In genomic region chr17:65920996-65921395, GRCh38 we compare ENCODE assay signal across 32 cellular contexts.
DNase-seq lines count a peak whose midpoint lies in the region; ATAC-seq and TF ChIP-seq lines count a peak whose summit lies in the region.
"Had no signal": no experiment of that assay in that cellular context is flagged by ENCODE, and none has a peak within 500 bp of the region (broad histone marks: within the 10 kb centered on the region; RNA-seq: fewer than 3 reads in every experiment).

No MANE protein-coding gene starts in this region.

- peaks cover 26% of the 10 kb centered on the region for H3K4me1 Mint-ChIP-seq in endodermal cell
- H3K4me1 Mint-ChIP-seq in natural killer cell, result no peaks in the 10 kb centered on the region

- no peak for ATAC-seq in natural killer cell
- ATAC-seq in HG02678 (IDR thresholded peaks at IDR 0.05; ENCODE audit: unreplicated experiment), result no peak
- ATAC-seq: activated CD8-positive, alpha-beta T cell treated with anti-CD3 and anti-CD28 coated beads for 36 hours; left lobe of liver; Right ventricle myocardium inferior; sciatic nerve; SK-N-SH treated with all-trans-retinoic acid at 6 μM for 48 hours had no signal

- peaks cover 7% of the 10 kb centered on the region for H3K4me1 ChIP-seq in endodermal cell (ENCODE audit: control insufficient read depth, insufficient read depth, low read length)
- no peaks in the 10 kb centered on the region for H3K4me1 ChIP-seq in GM23248 (ENCODE audit: insufficient read depth)
- H3K4me1 ChIP-seq: colonic mucosa had no signal

- H3K4me3 Mint-ChIP-seq in endodermal cell (no peak overlapping the region), natural killer cell (no peak overlapping the region)
- H3K4me3 Mint-ChIP-seq: activated CD8-positive, alpha-beta T cell treated with anti-CD3 and anti-CD28 coated beads for 36 hours; activated naive CD4-positive, alpha-beta T cell treated with anti-CD3 and anti-CD28 coated beads, Interleukin-2, amount 50 U/mL, for 24 hours had no signal

- no peak overlapping the region for H2AFZ ChIP-seq in GM23248

- H3K36me3 Mint-ChIP-seq in endodermal cell (ENCODE audit: low read depth), result peaks cover 15% of the 10 kb centered on the region
- no peaks in the 10 kb centered on the region for H3K36me3 Mint-ChIP-seq in natural killer cell
- H3K36me3 Mint-ChIP-seq: activated naive CD4-positive, alpha-beta T cell treated with anti-CD3 and anti-CD28 coated beads, Interleukin-2, amount 50 U/mL, for 24 hours had no signal

- in situ Hi-C loops in GM23248 (cut with MboI), result no loop called here

- H3K27me3 ChIP-seq in endodermal cell (ENCODE audit: control insufficient read depth, insufficient read depth, low read length, poor library complexity, severe bottlenecking) (no peaks in the 10 kb centered on the region), GM23248 (replicated peaks; ENCODE audit: insufficient read depth) (no peaks in the 10 kb centered on the region)
- H3K27me3 ChIP-seq: colonic mucosa, neutrophil, tibial nerve had no signal

- peaks cover 9% of the 10 kb centered on the region for H3K9me3 Mint-ChIP-seq in endodermal cell
- no peaks in the 10 kb centered on the region for H3K9me3 Mint-ChIP-seq in natural killer cell
- H3K9me3 Mint-ChIP-seq: activated naive CD4-positive, alpha-beta T cell treated with anti-CD3 and anti-CD28 coated beads, Interleukin-2, amount 50 U/mL, for 24 hours had no signal

- DNase-seq in DMS53 (lab: John Stamatoyannopoulos, UW), result peak; percentile 8
- DNase-seq in DMS53 treated with DMSO at 0.1 percent for 48 hours (lab: John Stamatoyannopoulos, UW; ENCODE audit: unreplicated experiment), result no peak
- DNase-seq in NCI-H82 (lab: John Stamatoyannopoulos, UW), result peak; percentile 74
- no peak for DNase-seq in endodermal cell
- DNase-seq in retinal pigment epithelial cell (ENCODE audit: low read depth), result peak; percentile 37
- DNase-seq in natural killer cell, result no peak
- no peak for DNase-seq in GM23248
- DNase-seq: 8988T; activated CD4-positive, CD25-positive, alpha-beta regulatory T cell treated with anti-CD3 and anti-CD28 coated beads, Interleukin-2, amount 50 U/mL, for 72 hours; activated CD8-positive, alpha-beta memory T cell treated with anti-CD3 and anti-CD28 coated beads, Interleukin-2, amount 50 U/mL, for 48 hours; activated CD8-positive, alpha-beta T cell treated with anti-CD3 and anti-CD28 coated beads for 36 hours; anterior cingulate cortex; colonic mucosa; COR-L47; effector CD4-positive, alpha-beta T cell; KBM-7; NCI-H1105; NCI-H187; NCI-H2171 treated with DMSO at 0.1 percent for 48 hours; NCI-H524; NK-92 treated with Interleukin-12 subunit alpha and Interleukin-12 subunit beta, amount 100 ng/mL, for 24 hours; stimulated activated CD4-positive, alpha-beta T cell treated with anti-CD3 and anti-CD28 coated beads, Interleukin-4, amount 100 ng/mL, for 1 hour had no signal

- H3K27ac ChIP-seq in endodermal cell (ENCODE audit: low read depth, low read length) (no peak overlapping the region), GM23248 (no peak overlapping the region)
- H3K27ac ChIP-seq: C4-2B, colonic mucosa, neutrophil, tibial nerve had no signal

- H3K4me3 ChIP-seq in endodermal cell (ENCODE audit: low read length) (peak overlapping the region; percentile 16), retinal pigment epithelial cell (ENCODE audit: low read length) (no peak overlapping the region), GM23248 (no peak overlapping the region)
- H3K4me3 ChIP-seq: colonic mucosa, tibial nerve had no signal

- H4K20me1 ChIP-seq in GM23248 (ENCODE audit: insufficient read depth), result no peaks in the 10 kb centered on the region

- H3K79me2 ChIP-seq in GM23248 (ENCODE audit: insufficient read depth), result no peaks in the 10 kb centered on the region

- WGBS in endodermal cell (ENCODE audit: insufficient coverage in 1 of 2, insufficient read length in 1 of 2), 2 experiments, result 64 to 66% methylated on average over 5 to 6 of the region's 6 CpGs
- WGBS in GM23248 (ENCODE audit: low coverage in 1 of 2, low lambda C conversion rate in 2 of 2, missing lambda C conversion rate in 2 of 2), 2 experiments, result 77 to 78% methylated on average over 6 of the region's 6 CpGs

- H3K9me2 ChIP-seq in GM23248 (ENCODE audit: insufficient read depth), result no peaks in the 10 kb centered on the region

- no peaks in the 10 kb centered on the region for H3K27me3 Mint-ChIP-seq in endodermal cell (ENCODE audit: insufficient read depth)
- no peaks in the 10 kb centered on the region for H3K27me3 Mint-ChIP-seq in natural killer cell (ENCODE audit: low read depth in 2 of 2)
- H3K27me3 Mint-ChIP-seq: activated CD8-positive, alpha-beta T cell treated with anti-CD3 and anti-CD28 coated beads for 36 hours had no signal

- H3K9me3 ChIP-seq in endodermal cell (ENCODE audit: control insufficient read depth, low read length) (peaks cover 12% of the 10 kb centered on the region), GM23248 (ENCODE audit: low read depth) (no peaks in the 10 kb centered on the region)
- H3K9me3 ChIP-seq: colonic mucosa, neutrophil, tibial nerve had no signal

- H3K27ac Mint-ChIP-seq in endodermal cell (peak overlapping the region; percentile 8), natural killer cell (no peak overlapping the region)
- H3K27ac Mint-ChIP-seq: activated CD8-positive, alpha-beta T cell treated with anti-CD3 and anti-CD28 coated beads for 36 hours; activated naive CD4-positive, alpha-beta T cell treated with anti-CD3 and anti-CD28 coated beads, Interleukin-2, amount 50 U/mL, for 24 hours; activated T-helper 2 cell treated with anti-CD3 and anti-CD28 coated beads, Interferon-gamma antibody, Interleukin-2, Interleukin-4, amounts not matched to agents 10 μg/mL and 5 μg/mL and 100 μg/mL, durations not matched to agents 14 hours and 24 hours and 36 hours had no signal

- no peak for TF ChIP-seq CTCF in endodermal cell (conservative IDR thresholded peaks at IDR 0.05)
- no peak for TF ChIP-seq CTCF in retinal pigment epithelial cell (conservative IDR thresholded peaks at IDR 0.05; ENCODE audit: low read depth, low read length)
- TF ChIP-seq CTCF in natural killer cell (IDR thresholded peaks at IDR 0.05), result no peak

- intact Hi-C loops in natural killer cell (cut with micrococcal nuclease), result no loop called here

- H3K36me3 ChIP-seq in endodermal cell (ENCODE audit: control insufficient read depth, insufficient read depth, low read length) (peaks cover under 1% of the 10 kb centered on the region), GM23248 (ENCODE audit: low read depth) (no peaks in the 10 kb centered on the region)
- H3K36me3 ChIP-seq: colonic mucosa, neutrophil, tibial nerve had no signal

- H3K4me2 ChIP-seq in GM23248 (ENCODE audit: unreplicated experiment), result no peak overlapping the region

- H3F3A ChIP-seq in GM23248 (ENCODE audit: insufficient read depth), result no peaks in the 10 kb centered on the region

- no peak overlapping the region for H3K9ac ChIP-seq in endodermal cell (ENCODE audit: extremely low read depth, low read length, poor library complexity, severe bottlenecking)
- H3K9ac ChIP-seq in GM23248, result no peak overlapping the region

Comparison
In these comparisons a context has a peak if more than half of its experiments do, and no peak if none do; other contexts are left out.
1. DNase-seq: peak in DMS53 (single experiment), NCI-H82 (single experiment) and retinal pigment epithelial cell (single experiment); none in DMS53 treated with DMSO at 0.1 percent for 48 hours (single experiment), endodermal cell (single experiment), natural killer cell (single experiment) and GM23248 (single experiment).